Comparison of ENCODE assay signal across 8 cellular contexts in the genomic region with DNA sequence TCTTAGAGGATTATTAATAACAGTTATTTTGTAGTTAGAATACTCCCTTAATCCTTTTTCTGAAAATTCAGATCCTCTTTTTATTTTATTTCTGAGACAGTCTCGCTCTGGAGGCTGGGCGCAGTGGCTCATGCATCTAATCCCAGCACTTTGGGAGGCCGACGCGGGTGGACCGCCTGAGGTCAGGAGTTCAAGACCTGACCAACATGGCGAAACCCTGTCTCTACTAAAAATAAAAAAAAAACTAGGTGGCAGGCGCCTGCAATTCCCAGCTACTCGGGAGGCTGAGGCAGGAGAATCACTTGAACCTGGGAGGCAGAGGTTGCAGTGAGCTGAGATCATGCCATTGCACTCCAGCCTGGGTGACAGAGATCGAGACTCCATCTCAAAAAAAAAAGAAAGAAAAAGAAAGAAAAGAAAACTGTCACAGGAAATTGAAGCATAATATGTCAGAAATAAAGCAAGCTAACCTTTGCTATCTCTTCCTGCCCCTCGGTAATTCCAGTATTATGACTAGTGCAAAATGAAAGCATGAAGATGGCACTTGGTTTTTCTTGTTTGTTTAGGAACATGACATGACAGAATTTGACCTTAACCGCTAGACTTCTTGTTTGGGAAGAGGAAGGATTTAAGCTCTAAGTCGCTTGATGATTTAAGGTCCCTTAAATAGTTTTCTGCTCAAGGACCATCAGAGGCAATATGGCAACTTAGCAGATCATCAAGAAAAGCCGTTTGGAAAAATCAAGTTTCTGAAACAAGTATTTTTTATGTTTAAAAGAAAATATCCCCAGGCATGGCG. TPM values are rescaled to one million over a fixed set of nuclear protein-coding genes. Genes with fewer than 3 reads are reported as not detected.
DNase-seq lines count a peak whose midpoint lies in the region; ATAC-seq and TF ChIP-seq lines count a peak whose summit lies in the region.

No MANE protein-coding gene starts in this region.

- WGBS in ovary, 3 donors = 54 to 74% (median 63%) methylated on average over 15 of the region's 15 CpGs

- peak overlapping the region; percentile 98 for H3K27ac ChIP-seq in effector memory CD4-positive, alpha-beta T cell (ENCODE audit: insufficient read depth, low read length, poor library complexity, severe bottlenecking)
- H3K27ac ChIP-seq in ovary = peak overlapping the region in 1 of 2 donors; percentile 93

- peaks cover 22% of the 10 kb centered on the region for H3K36me3 ChIP-seq in effector memory CD4-positive, alpha-beta T cell (ENCODE audit: control insufficient read depth, insufficient read depth, low read length)
- no peaks in the 10 kb centered on the region for H3K36me3 ChIP-seq in ovary

- H3K4me3 ChIP-seq in effector memory CD4-positive, alpha-beta T cell (ENCODE audit: insufficient read depth, low read depth, low read length, poor library complexity, severe bottlenecking) = peak overlapping the region; percentile 61
- H3K4me3 ChIP-seq in ovary = no peak overlapping the region

- ATAC-seq in GM19023 (IDR thresholded peaks at IDR 0.05; ENCODE audit: unreplicated experiment) = no peak

- no peaks in the 10 kb centered on the region for H3K9me3 ChIP-seq in effector memory CD4-positive, alpha-beta T cell (ENCODE audit: control insufficient read depth, low read length)
- H3K9me3 ChIP-seq in ovary = no peaks in the 10 kb centered on the region

- intact Hi-C loops in ovary (cut with DNase I) = loop anchor here in 1 of 4 donors (2.0 to 10.0 kb wide), 3 partner anchors 27 to 801 kb away; partner anchors contain the start of genes MYL9 and SPAG4

- TF ChIP-seq POLR2A in ovary (IDR thresholded peaks at IDR 0.05) = no peak

- TF ChIP-seq EP300 in ovary (IDR thresholded peaks at IDR 0.05) = no peak

- H3K4me1 ChIP-seq in effector memory CD4-positive, alpha-beta T cell (ENCODE audit: control insufficient read depth, insufficient read depth, low read length, poor library complexity, severe bottlenecking) = peaks cover 20% of the 10 kb centered on the region
- H3K4me1 ChIP-seq in ovary (ENCODE audit: insufficient read depth) = peaks cover 2% of the 10 kb centered on the region

- DNase-seq in GF-D8 (lab: John Stamatoyannopoulos, UW) (peak; percentile 39), OCI-M1 (lab: John Stamatoyannopoulos, UW) (peak; percentile 80), ovary (peak in 3 of 5 donors; percentile 31 to 47 (median 38)), NCI-H187 treated with DMSO at 0.1 percent for 48 hours (lab: John Stamatoyannopoulos, UW) (no peak), DMS79 (lab: John Stamatoyannopoulos, UW) (no peak), NCI-H446 treated with DMSO at 0.1 percent for 48 hours (lab: John Stamatoyannopoulos, UW) (no peak)
- no peak for DNase-seq in effector memory CD4-positive, alpha-beta T cell

- H3K27me3 ChIP-seq in effector memory CD4-positive, alpha-beta T cell (replicated peaks; ENCODE audit: control insufficient read depth, insufficient read depth, low read length, poor library complexity, severe bottlenecking) = no peaks in the 10 kb centered on the region
- H3K27me3 ChIP-seq in ovary = no peaks in the 10 kb centered on the region

- no peak for TF ChIP-seq CTCF in ovary (IDR thresholded peaks at IDR 0.05)

RNA-seq across cellular contexts. Expression of gene RBM39, which starts 1.8 kb away (rescaled TPM):
- 100 to 1,000 TPM; 277 to 389 (median 356) TPM for total RNA-seq in ovary
- 100 to 1,000 TPM; 247 to 269 TPM for polyA plus RNA-seq in ovary

RNA-seq across cellular contexts. Expression of gene PHF20, which starts 27.9 kb away (rescaled TPM):
- 10 to 100 TPM; 41.4 to 70.0 (median 48.0) TPM for total RNA-seq in ovary
- polyA plus RNA-seq in ovary = 10 to 100 TPM; 17.6 to 35.1 TPM

RNA-seq across cellular contexts. Expression of gene ROMO1, which starts 44.7 kb away (rescaled TPM):
- 100 to 1,000 TPM in 6 of 7 donors, 10 to 100 TPM in 1; 98.7 to 404 (median 112) TPM for total RNA-seq in ovary
- 100 to 1,000 TPM in 1 of 2 donors, 10 to 100 TPM in 1; 23.2 to 195 TPM for polyA plus RNA-seq in ovary

RNA-seq across cellular contexts. Expression of gene NFS1, which starts 44.7 kb away (rescaled TPM):
- total RNA-seq in ovary = 10 to 100 TPM; 17.3 to 33.7 (median 29.4) TPM
- polyA plus RNA-seq in ovary = 10 to 100 TPM; 26.8 to 58.1 TPM

Comparison
In these comparisons a context has a peak if more than half of its experiments do, and no peak if none do; other contexts are left out.
1. DNase-seq: peak in GF-D8 (single experiment), OCI-M1 (single experiment) and ovary (3 of 5); none in effector memory CD4-positive, alpha-beta T cell (0 of 3), NCI-H187 treated with DMSO at 0.1 percent for 48 hours (single experiment), DMS79 (single experiment) and NCI-H446 treated with DMSO at 0.1 percent for 48 hours (single experiment).